In genomic region chr2:47402805-47403691, GRCh38 we compare ENCODE assay signal across 8 cellular contexts. TPM values are rescaled to one million over a fixed set of nuclear protein-coding genes. Genes with fewer than 3 reads are reported as not detected.
A peak's percentile ranks its signal among the peaks of the same experiment; 100 is the strongest.
DNase-seq lines count a peak whose midpoint lies in the region; ATAC-seq and TF ChIP-seq lines count a peak whose summit lies in the region.

Gene MSH2, plus strand, starts transcription at chr2:47403156. Its CDS starts 36 bp downstream, at chr2:47403192.

- ATAC-seq in GM19324 (IDR thresholded peaks at IDR 0.05; ENCODE audit: low FRiP score, unreplicated experiment), result peak; percentile 99
- peak; percentile 95 for ATAC-seq in HG03460 (IDR thresholded peaks at IDR 0.05; ENCODE audit: unreplicated experiment)

- H3K36me3 ChIP-seq in BJ (ENCODE audit: control insufficient read depth, insufficient read depth, low read length), result no peaks in the 10 kb centered on the region

- CTCF ChIA-PET in BJ (lab: Yijun Ruan, JAX), result interaction anchor here (1.5 to 2.1 kb wide), 3 partner anchors 15 to 364 kb away, joined by 4 to 6 read pairs (median 6); no protein-coding TSS in a partner anchor

- POLR2A ChIA-PET in BJ (lab: Charles Lee), result no interaction called here

- peak within 1 kb of the TSS; percentile 49 for H3K27ac ChIP-seq in cingulate gyrus (ENCODE audit: low read depth, low read length)

- TF ChIP-seq CTCF in BJ (IDR thresholded peaks at IDR 0.05; ENCODE audit: insufficient read depth, low read depth, low read length), result no peak

- no peaks in the 10 kb centered on the region for H3K27me3 ChIP-seq in BJ (ENCODE audit: control insufficient read depth, insufficient read depth, low read length)

- DNase-seq in BJ (ENCODE audit: low read depth), result peak; percentile 44
- DNase-seq in NCI-H526 (lab: John Stamatoyannopoulos, UW), result peak; percentile 96 to 98
- peak; percentile 90 to 91 for DNase-seq in activated CD4-positive, alpha-beta T cell treated with anti-CD3 and anti-CD28 coated beads for 4 hours
- DNase-seq in kidney tubule cell (ENCODE audit: low spot score), result peak; percentile 93
- DNase-seq in stimulated activated CD4-positive, alpha-beta T cell treated with anti-CD3 and anti-CD28 coated beads, Interleukin-1b, Interleukin-23, amount 100 ng/mL, for 1 hour (ENCODE audit: low read depth in 2 of 2), result peak; percentile 72 to 75

- H3K4me3 ChIP-seq in BJ (ENCODE audit: low read depth, low read length), result peak within 1 kb of the TSS; percentile 99

RNA-seq across cellular contexts. Expression of gene MSH2, which starts in this region (rescaled TPM):
- polyA plus RNA-seq in BJ (2011; rRNA removed), result 4.9 and 12.1 TPM in 2 replicates
- polyA minus RNA-seq in BJ (2011; rRNA and poly(A)+ RNA removed), result 5.5 and 5.6 TPM in 2 replicates

Comparison
In these comparisons a context has a peak if more than half of its experiments do, and no peak if none do; other contexts are left out.
1. Peak in every context shown above with its lines: DNase-seq, ATAC-seq, H3K4me3 ChIP-seq and H3K27ac ChIP-seq.
2. DNase-seq: peak in every context shown above with its lines; median percentile 97 in NCI-H526; 93 in kidney tubule cell; 90 in activated CD4-positive, alpha-beta T cell treated with anti-CD3 and anti-CD28 coated beads for 4 hours; 74 in stimulated activated CD4-positive, alpha-beta T cell treated with anti-CD3 and anti-CD28 coated beads, Interleukin-1b, Interleukin-23, amount 100 ng/mL, for 1 hour; 44 in BJ.